In genomic region chr1:91924146-91924545, GRCh38 we compare ENCODE assay signal across 11 cellular contexts. TPM values are rescaled to one million over a fixed set of nuclear protein-coding genes. Genes with fewer than 3 reads are reported as not detected.
DNase-seq lines count a peak whose midpoint lies in the region; FAIRE-seq lines count a peak whose summit lies in the region.
"Had no signal": no experiment of that assay in that cellular context is flagged by ENCODE, and none has a peak within 500 bp of the region (broad histone marks: within the 10 kb centered on the region; RNA-seq: fewer than 3 reads in every experiment).

No MANE protein-coding gene starts in this region.

- no peaks in the 10 kb centered on the region for H3K27me3 Mint-ChIP-seq in activated T-cell treated with anti-CD3 and anti-CD28 coated beads, Interleukin-2, amount 50 U/mL, for 24 hours
- H3K27me3 Mint-ChIP-seq in activated naive CD8-positive, alpha-beta T cell treated with anti-CD3 and anti-CD28 coated beads for 36 hours, result no peaks in the 10 kb centered on the region

- FAIRE-seq in urothelium cell line (lab: Jason Lieb, UNC), result no peak
- FAIRE-seq: A204.1, small intestine had no signal

- H3K9me3 Mint-ChIP-seq in activated T-cell treated with anti-CD3 and anti-CD28 coated beads, Interleukin-2, amount 50 U/mL, for 24 hours, result no peaks in the 10 kb centered on the region
- no peaks in the 10 kb centered on the region for H3K9me3 Mint-ChIP-seq in activated naive CD8-positive, alpha-beta T cell treated with anti-CD3 and anti-CD28 coated beads for 36 hours

- peaks cover 13% of the 10 kb centered on the region for H3K4me1 Mint-ChIP-seq in activated T-cell treated with anti-CD3 and anti-CD28 coated beads, Interleukin-2, amount 50 U/mL, for 24 hours (ENCODE audit: low read depth)
- peaks cover 8% of the 10 kb centered on the region for H3K4me1 Mint-ChIP-seq in activated naive CD8-positive, alpha-beta T cell treated with anti-CD3 and anti-CD28 coated beads for 36 hours

- no peak for DNase-seq in activated T-cell treated with anti-CD3 and anti-CD28 coated beads, Interleukin-2, amount 50 U/mL, for 24 hours
- DNase-seq in activated T-cell treated with anti-CD3 and anti-CD28 coated beads for 4 hours, result no peak
- DNase-seq in activated naive CD8-positive, alpha-beta T cell treated with anti-CD3 and anti-CD28 coated beads for 36 hours, result no peak
- DNase-seq in foreskin melanocyte, result peak; percentile 17
- peak; percentile 53 for DNase-seq in urothelium cell line (ENCODE audit: low spot score)
- DNase-seq in stimulated activated CD8-positive, alpha-beta memory T cell treated with anti-CD3 and anti-CD28 coated beads, Interleukin-4, amount 100 ng/mL, for 48 hours, result no peak
- DNase-seq in HK-2 (ENCODE audit: unreplicated experiment), result no peak
- DNase-seq in COLO829 (ENCODE audit: low spot score), result no peak
- DNase-seq: small intestine had no signal

- peak overlapping the region; percentile 42 for H3K27ac Mint-ChIP-seq in activated T-cell treated with anti-CD3 and anti-CD28 coated beads, Interleukin-2, amount 50 U/mL, for 24 hours
- H3K27ac Mint-ChIP-seq in activated naive CD8-positive, alpha-beta T cell treated with anti-CD3 and anti-CD28 coated beads for 36 hours, result peak overlapping the region; percentile 40

- H3K4me3 Mint-ChIP-seq in activated T-cell treated with anti-CD3 and anti-CD28 coated beads, Interleukin-2, amount 50 U/mL, for 24 hours, result no peak overlapping the region
- no peak overlapping the region for H3K4me3 Mint-ChIP-seq in activated naive CD8-positive, alpha-beta T cell treated with anti-CD3 and anti-CD28 coated beads for 36 hours

- no peaks in the 10 kb centered on the region for H3K36me3 Mint-ChIP-seq in activated T-cell treated with anti-CD3 and anti-CD28 coated beads, Interleukin-2, amount 50 U/mL, for 24 hours (ENCODE audit: low read depth)
- H3K36me3 Mint-ChIP-seq in activated naive CD8-positive, alpha-beta T cell treated with anti-CD3 and anti-CD28 coated beads for 36 hours, result no peaks in the 10 kb centered on the region

RNA-seq across cellular contexts. Expression of gene BRDT, which starts 25.1 kb away (rescaled TPM):
- total RNA-seq in activated naive CD8-positive, alpha-beta T cell treated with anti-CD3 and anti-CD28 coated beads for 36 hours, result not detected
- total RNA-seq: G401 had no signal

RNA-seq across cellular contexts. Expression of gene TGFBR3, which starts 38.2 kb away (rescaled TPM):
- 1 to 10 TPM; 4.4 to 4.7 TPM for total RNA-seq in activated naive CD8-positive, alpha-beta T cell treated with anti-CD3 and anti-CD28 coated beads for 36 hours

Comparison
In these comparisons a context has a peak if more than half of its experiments do, and no peak if none do; other contexts are left out.
1. DNase-seq: peak in foreskin melanocyte (single experiment) and urothelium cell line (single experiment); none in activated T-cell treated with anti-CD3 and anti-CD28 coated beads, Interleukin-2, amount 50 U/mL, for 24 hours (single experiment), activated T-cell treated with anti-CD3 and anti-CD28 coated beads for 4 hours (single experiment), activated naive CD8-positive, alpha-beta T cell treated with anti-CD3 and anti-CD28 coated beads for 36 hours (single experiment), stimulated activated CD8-positive, alpha-beta memory T cell treated with anti-CD3 and anti-CD28 coated beads, Interleukin-4, amount 100 ng/mL, for 48 hours (single experiment), HK-2 (single experiment) and COLO829 (single experiment).